Comparison of ENCODE assay signal across 17 cellular contexts in genomic region chr7:21690717-21691116, GRCh38.
DNase-seq lines count a peak whose midpoint lies in the region; ATAC-seq, FAIRE-seq and TF ChIP-seq lines count a peak whose summit lies in the region.
"Had no signal": no experiment of that assay in that cellular context is flagged by ENCODE, and none has a peak within 500 bp of the region (broad histone marks: within the 10 kb centered on the region; RNA-seq: fewer than 3 reads in every experiment).

No MANE protein-coding gene starts in this region.

- CTCF ChIA-PET in MCF 10A (lab: Yijun Ruan, JAX) (interaction anchor here (0.5 to 1.8 kb wide), 10 partner anchors 10 to 887 kb away, joined by 3 to 7 read pairs (median 3); no protein-coding TSS in a partner anchor), mammary epithelial cell (lab: Charles Lee; ENCODE audit: low non-redundant PET) (interaction anchor here (0.7 kb wide), 1 partner anchor 439 kb away, joined by 7 read pairs; no protein-coding TSS in a partner anchor), PC-3 (lab: Charles Lee) (no interaction called here)

- WGBS in mammary epithelial cell (ENCODE audit: low coverage, missing lambda C conversion rate) = 74% methylated on average over 5 of the region's 5 CpGs
- WGBS in endodermal cell (ENCODE audit: insufficient coverage in 1 of 2, insufficient read length in 1 of 2), 2 experiments = 80 to 95% methylated on average over 1 to 4 of the region's 5 CpGs

- in situ Hi-C loops in mammary epithelial cell (cut with MboI; ENCODE audit: low sequenced_read_pairs in 2 of 2) = no loop called here

- BruUV-seq in MCF 10A (replicated peaks; lab: Mats Ljungman, UMichigan) (no TSS peak), mammary epithelial cell (replicated peaks; lab: Mats Ljungman, UMichigan) (no TSS peak), PC-3 (replicated peaks; lab: Mats Ljungman, UMichigan) (no TSS peak)

- TF ChIP-seq CTCF in MCF 10A (IDR thresholded peaks at IDR 0.05; ENCODE audit: unreplicated experiment) (no peak), mammary epithelial cell (conservative IDR thresholded peaks at IDR 0.05 in 1 of 2, IDR thresholded peaks at IDR 0.05 in 1 of 2; ENCODE audit: extremely low read depth in 1 of 2, insufficient read depth in 1 of 2, low read depth in 1 of 2, low read length in 2 of 2) (peak in 1 of 2 donors; percentile 29), PC-3 (conservative IDR thresholded peaks at IDR 0.05; ENCODE audit: low read depth, low read length) (0 out of 2 replicates have a peak, but pooled peaks have one; percentile 16), endodermal cell (conservative IDR thresholded peaks at IDR 0.05) (peak; percentile 27), retinal pigment epithelial cell (conservative IDR thresholded peaks at IDR 0.05; ENCODE audit: low read depth, low read length) (peak; percentile 37)

- H3K27ac Mint-ChIP-seq in MCF 10A (ENCODE audit: low read depth, unreplicated experiment) = no peak overlapping the region
- H3K27ac Mint-ChIP-seq in endodermal cell = no peak overlapping the region
- H3K27ac Mint-ChIP-seq: activated naive CD4-positive, alpha-beta T cell treated with anti-CD3 and anti-CD28 coated beads, Interleukin-2, amount 50 U/mL, for 24 hours; stimulated activated memory B cell treated with anti-CD40 and anti-IgM and Interleukin-4, amounts not matched to agents 10 μg/mL and 1 μg/mL and 100 μg/mL, for 72 hours; type B pancreatic cell had no signal

- no peak overlapping the region for H3K4me3 Mint-ChIP-seq in MCF 10A (ENCODE audit: unreplicated experiment)
- H3K4me3 Mint-ChIP-seq in endodermal cell = no peak overlapping the region
- H3K4me3 Mint-ChIP-seq: activated naive CD4-positive, alpha-beta T cell treated with anti-CD3 and anti-CD28 coated beads, Interleukin-2, amount 50 U/mL, for 24 hours; stimulated activated memory B cell treated with anti-CD40 and anti-IgM and Interleukin-4, amounts not matched to agents 10 μg/mL and 1 μg/mL and 100 μg/mL, for 72 hours; type B pancreatic cell had no signal

- no peak for FAIRE-seq in GM12891 (lab: Jason Lieb, UNC)

- H3K9ac ChIP-seq in mammary epithelial cell (ENCODE audit: insufficient read depth, low read length) (no peak overlapping the region), PC-3 (ENCODE audit: low read length) (no peak overlapping the region), endodermal cell (ENCODE audit: extremely low read depth, low read length, poor library complexity, severe bottlenecking) (no peak overlapping the region)

- no peaks in the 10 kb centered on the region for H3F3A ChIP-seq in PC-3 (ENCODE audit: low read length, unreplicated experiment)

- H3K4me2 ChIP-seq in mammary epithelial cell (ENCODE audit: insufficient read depth, low read depth, low read length) (no peak overlapping the region), PC-3 (ENCODE audit: low read length) (no peak overlapping the region)

- H3K4me3 ChIP-seq in mammary epithelial cell (replicated peaks in 1 of 3; ENCODE audit: insufficient read depth in 1 of 3, low read depth in 2 of 3, low read length in 3 of 3) (no peak overlapping the region), PC-3 (ENCODE audit: low read length) (no peak overlapping the region), endodermal cell (ENCODE audit: low read length) (no peak overlapping the region), retinal pigment epithelial cell (ENCODE audit: low read length) (no peak overlapping the region)
- H3K4me3 ChIP-seq: gastrocnemius medialis, HAP-1 had no signal

- dilution Hi-C loops in mammary epithelial cell (cut with HindIII; ENCODE audit: low sequenced_read_pairs) = no loop called here

- DNase-seq in MCF 10A (ENCODE audit: unreplicated experiment) (peak; percentile 10), mammary epithelial cell (no peak), PC-3 (peak; percentile 7), endodermal cell (no peak), retinal pigment epithelial cell (ENCODE audit: low read depth) (no peak), GM12891 (ENCODE audit: insufficient read length, low spot score) (no peak), EL (no peak)
- no peak for DNase-seq in activated CD4-positive, alpha-beta T cell treated with anti-CD3 and anti-CD28 coated beads, Interleukin-2, amount 50 U/mL, for 4 hours
- DNase-seq: gastrocnemius medialis, NCI-H1105 treated with DMSO at 0.1 percent for 48 hours, NCI-H446 treated with DMSO at 0.1 percent for 48 hours, T-helper 2 cell had no signal

- no peaks in the 10 kb centered on the region for H3K36me3 Mint-ChIP-seq in MCF 10A (ENCODE audit: insufficient read depth, unreplicated experiment)
- H3K36me3 Mint-ChIP-seq in endodermal cell (ENCODE audit: low read depth) = no peaks in the 10 kb centered on the region
- H3K36me3 Mint-ChIP-seq: activated naive CD4-positive, alpha-beta T cell treated with anti-CD3 and anti-CD28 coated beads, Interleukin-2, amount 50 U/mL, for 24 hours; stimulated activated memory B cell treated with anti-CD40 and anti-IgM and Interleukin-4, amounts not matched to agents 10 μg/mL and 1 μg/mL and 100 μg/mL, for 72 hours; type B pancreatic cell had no signal

- intact Hi-C loops in MCF 10A (cut with micrococcal nuclease) = loop anchor here (5.0 kb wide), 1 partner anchor 433 kb away; no protein-coding TSS in a partner anchor
- intact Hi-C loops in mammary epithelial cell (cut with micrococcal nuclease) = no loop called here
- intact Hi-C loops in PC-3 (cut with micrococcal nuclease) = loop anchor here (10.0 kb wide), 1 partner anchor 166 kb away; no protein-coding TSS in a partner anchor

- H3K9me3 ChIP-seq in mammary epithelial cell (replicated peaks; ENCODE audit: insufficient read depth, low read length) (no peaks in the 10 kb centered on the region), PC-3 (ENCODE audit: low read length) (no peaks in the 10 kb centered on the region), endodermal cell (ENCODE audit: control insufficient read depth, low read length) (no peaks in the 10 kb centered on the region)
- H3K9me3 ChIP-seq: gastrocnemius medialis, HAP-1 had no signal

- no peaks in the 10 kb centered on the region for H3K9me2 ChIP-seq in PC-3 (replicated peaks; ENCODE audit: low read length)

- H3K4me1 Mint-ChIP-seq in MCF 10A (ENCODE audit: insufficient read depth, unreplicated experiment) (no peaks in the 10 kb centered on the region), endodermal cell (no peaks in the 10 kb centered on the region)
- H3K4me1 Mint-ChIP-seq: activated naive CD4-positive, alpha-beta T cell treated with anti-CD3 and anti-CD28 coated beads, Interleukin-2, amount 50 U/mL, for 24 hours; stimulated activated memory B cell treated with anti-CD40 and anti-IgM and Interleukin-4, amounts not matched to agents 10 μg/mL and 1 μg/mL and 100 μg/mL, for 72 hours had no signal

- H3K79me2 ChIP-seq in mammary epithelial cell (ENCODE audit: insufficient read depth, low read length) = no peaks in the 10 kb centered on the region
- H3K79me2 ChIP-seq in PC-3 (ENCODE audit: low read length) = no peaks in the 10 kb centered on the region

- H3K27me3 Mint-ChIP-seq in MCF 10A (ENCODE audit: insufficient read depth, unreplicated experiment) = no peaks in the 10 kb centered on the region
- no peaks in the 10 kb centered on the region for H3K27me3 Mint-ChIP-seq in endodermal cell (ENCODE audit: insufficient read depth)

- H2AFZ ChIP-seq in mammary epithelial cell (ENCODE audit: low read depth, low read length) = no peak overlapping the region
- no peak overlapping the region for H2AFZ ChIP-seq in PC-3 (ENCODE audit: low read length)

- POLR2A ChIA-PET in MCF 10A (lab: Yijun Ruan, JAX) (interaction anchor here (0.5 kb wide), 2 partner anchors 16 to 905 kb away, joined by 3 read pairs; no protein-coding TSS in a partner anchor), PC-3 (lab: Charles Lee; ENCODE audit: unreplicated experiment) (interaction anchor here (0.6 kb wide), 1 partner anchor 104 kb away, joined by 7 read pairs; no protein-coding TSS in a partner anchor)

- H3K4me1 ChIP-seq in mammary epithelial cell (ENCODE audit: insufficient read depth, low read length) (no peaks in the 10 kb centered on the region), PC-3 (ENCODE audit: insufficient read depth, low read length) (no peaks in the 10 kb centered on the region), endodermal cell (ENCODE audit: control insufficient read depth, insufficient read depth, low read length) (no peaks in the 10 kb centered on the region)
- H3K4me1 ChIP-seq: gastrocnemius medialis had no signal

- ATAC-seq in PC-3 = no peak
- ATAC-seq: activated CD4-positive, CD25-positive, alpha-beta regulatory T cell treated with anti-CD3 and anti-CD28 coated beads, Interleukin-2, amount 50 U/mL, for 24 hours; gastrocnemius medialis; stimulated activated memory B cell treated with anti-CD40 and anti-IgM and Interleukin-4, amounts not matched to agents 10 μg/mL and 1 μg/mL and 100 μg/mL, for 72 hours had no signal

- H4K20me1 ChIP-seq in mammary epithelial cell (ENCODE audit: insufficient read depth, low read length) (no peaks in the 10 kb centered on the region), PC-3 (ENCODE audit: low read length) (no peaks in the 10 kb centered on the region)

- no peaks in the 10 kb centered on the region for H3K27me3 ChIP-seq in mammary epithelial cell (ENCODE audit: insufficient read depth, low read length)
- H3K27me3 ChIP-seq in PC-3 (ENCODE audit: low read length) = peaks cover 7% of the 10 kb centered on the region; the same call in 1 of the 2 replicates
- H3K27me3 ChIP-seq in endodermal cell (ENCODE audit: control insufficient read depth, insufficient read depth, low read length, poor library complexity, severe bottlenecking) = no peaks in the 10 kb centered on the region
- H3K27me3 ChIP-seq: gastrocnemius medialis had no signal

- no peaks in the 10 kb centered on the region for H3K36me3 ChIP-seq in mammary epithelial cell (ENCODE audit: insufficient read depth, low read length)
- no peaks in the 10 kb centered on the region for H3K36me3 ChIP-seq in PC-3 (ENCODE audit: low read depth, low read length)
- no peaks in the 10 kb centered on the region for H3K36me3 ChIP-seq in endodermal cell (ENCODE audit: control insufficient read depth, insufficient read depth, low read length)
- H3K36me3 ChIP-seq: gastrocnemius medialis, HAP-1 had no signal

- TF ChIP-seq POLR2A in GM12891 (IDR thresholded peaks at IDR 0.05; ENCODE audit: low read depth, low read length) = no peak

- no peak overlapping the region for H3K27ac ChIP-seq in mammary epithelial cell (ENCODE audit: insufficient read depth, low read depth, low read length)
- no peak overlapping the region for H3K27ac ChIP-seq in PC-3 (ENCODE audit: low read length)
- H3K27ac ChIP-seq in endodermal cell (ENCODE audit: low read depth, low read length) = no peak overlapping the region
- H3K27ac ChIP-seq: gastrocnemius medialis had no signal

- H3K9me3 Mint-ChIP-seq in MCF 10A (ENCODE audit: unreplicated experiment) = no peaks in the 10 kb centered on the region
- H3K9me3 Mint-ChIP-seq in endodermal cell = no peaks in the 10 kb centered on the region
- H3K9me3 Mint-ChIP-seq: activated naive CD4-positive, alpha-beta T cell treated with anti-CD3 and anti-CD28 coated beads, Interleukin-2, amount 50 U/mL, for 24 hours; type B pancreatic cell had no signal

TF ChIP-seq in GM12891, 5 proteins besides CTCF, POLR2A, EP300 and RAD21 (continues in another document):
- TF ChIP-seq PAX5 (IDR thresholded peaks at IDR 0.05; ENCODE audit: insufficient read depth, low read length, severe bottlenecking) = no peak
- TF ChIP-seq SPI1 (IDR thresholded peaks at IDR 0.05; ENCODE audit: low read depth, low read length) = no peak
- TF ChIP-seq POU2F2 (IDR thresholded peaks at IDR 0.05; ENCODE audit: low read depth, low read length) = no peak

Comparison
In these comparisons a context has a peak if more than half of its experiments do, and no peak if none do; other contexts are left out.
1. DNase-seq: peak in MCF 10A (single experiment) and PC-3 (single experiment); none in mammary epithelial cell (single experiment), endodermal cell (single experiment), retinal pigment epithelial cell (single experiment), GM12891 (single experiment), EL (single experiment) and activated CD4-positive, alpha-beta T cell treated with anti-CD3 and anti-CD28 coated beads, Interleukin-2, amount 50 U/mL, for 4 hours (0 of 2).